12 cellular contexts compared by ENCODE assay signal in the genomic region with DNA sequence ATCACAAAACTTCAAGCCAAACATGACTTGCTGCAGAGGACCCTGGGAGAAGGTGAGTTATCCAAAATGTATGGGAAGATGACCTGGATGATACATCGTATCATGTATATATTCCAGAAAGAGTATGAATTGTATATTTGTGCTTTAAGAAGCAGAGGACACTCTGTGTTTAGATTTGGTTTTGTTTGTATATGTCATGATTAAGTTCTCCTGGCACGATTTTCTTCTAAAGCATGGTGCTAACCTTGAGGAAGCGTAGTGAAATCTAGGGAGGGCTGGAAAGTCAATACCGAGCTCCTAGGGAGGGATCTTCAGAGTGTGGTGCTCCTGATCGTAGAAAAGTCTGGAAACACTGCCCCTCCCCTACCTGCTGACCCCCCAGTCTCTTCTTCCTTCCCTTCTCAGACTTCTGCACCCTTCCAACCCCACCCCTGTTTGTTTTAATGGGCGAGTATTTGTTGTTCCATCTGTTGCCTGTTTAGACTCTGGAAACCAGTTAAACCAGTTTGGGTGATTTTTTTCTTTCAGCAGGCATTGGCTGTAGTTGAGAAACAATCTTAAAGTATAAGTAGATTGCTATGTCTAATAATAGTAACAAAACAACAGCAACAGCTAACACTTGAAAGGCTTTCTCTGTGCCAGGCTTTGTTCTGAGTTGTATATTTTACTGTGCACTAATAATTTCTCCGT.
DNase-seq lines count a peak whose midpoint lies in the region; ATAC-seq and TF ChIP-seq lines count a peak whose summit lies in the region.
"Had no signal": no experiment of that assay in that cellular context is flagged by ENCODE, and none has a peak within 500 bp of the region (broad histone marks: within the 10 kb centered on the region; RNA-seq: fewer than 3 reads in every experiment).

No MANE protein-coding gene starts in this region.

- peaks cover 53% of the 10 kb centered on the region for H3K36me3 Mint-ChIP-seq in nephron (ENCODE audit: low read depth)
- no peaks in the 10 kb centered on the region for H3K36me3 Mint-ChIP-seq in glutamatergic neuron (ENCODE audit: unreplicated experiment)
- H3K36me3 Mint-ChIP-seq: naive thymus-derived CD4-positive, alpha-beta T cell had no signal

- no peaks in the 10 kb centered on the region for H3K27me3 ChIP-seq in foreskin keratinocyte

- TF ChIP-seq CTCF in foreskin keratinocyte (conservative IDR thresholded peaks at IDR 0.05): no peak
- no peak for TF ChIP-seq CTCF in nephron (IDR thresholded peaks at IDR 0.05; ENCODE audit: unreplicated experiment in 3 of 3)
- no peak for TF ChIP-seq CTCF in glutamatergic neuron (IDR thresholded peaks at IDR 0.05; ENCODE audit: partially characterized antibody, unreplicated experiment)

- DNase-seq in DMS153 (lab: John Stamatoyannopoulos, UW) (peak; percentile 83), NCI-H526 (lab: John Stamatoyannopoulos, UW) (peak; percentile 58 to 65), foreskin keratinocyte (peak in 1 of 2 donors; percentile 75), ecto neural progenitor cell (ENCODE audit: low spot score) (no peak), glutamatergic neuron (no peak)
- DNase-seq: activated CD4-positive, CD25-positive, alpha-beta regulatory T cell treated with anti-CD3 and anti-CD28 coated beads, Interleukin-2, amount 50 U/mL, for 72 hours; activated gamma-delta T cell; naive thymus-derived CD4-positive, alpha-beta T cell; stimulated activated CD4-positive, alpha-beta T cell treated with anti-CD3 and anti-CD28 coated beads, Interleukin-12 subunit alpha, Interleukin-12 subunit beta, amount 100 ng/mL, for 4 hours had no signal

- H3K4me3 Mint-ChIP-seq in nephron (peak overlapping the region in 1 of 3 experiments; percentile 13), glutamatergic neuron (ENCODE audit: unreplicated experiment) (no peak overlapping the region)
- H3K4me3 Mint-ChIP-seq: naive thymus-derived CD4-positive, alpha-beta T cell had no signal

- ATAC-seq in foreskin keratinocyte (peak; percentile 85), HG03280 (IDR thresholded peaks at IDR 0.05; ENCODE audit: unreplicated experiment) (no peak), GM19324 (IDR thresholded peaks at IDR 0.05; ENCODE audit: low FRiP score, unreplicated experiment) (no peak)
- ATAC-seq: naive thymus-derived CD4-positive, alpha-beta T cell had no signal

- H3K4me1 ChIP-seq in foreskin keratinocyte: peaks cover 42% of the 10 kb centered on the region

- H3K27me3 Mint-ChIP-seq in nephron (ENCODE audit: low read depth): no peaks in the 10 kb centered on the region
- H3K27me3 Mint-ChIP-seq in glutamatergic neuron (ENCODE audit: unreplicated experiment): peaks cover 2% of the 10 kb centered on the region

- H3K27ac ChIP-seq in foreskin keratinocyte: no peak overlapping the region

- H3K9me3 Mint-ChIP-seq in nephron: no peaks in the 10 kb centered on the region
- H3K9me3 Mint-ChIP-seq in glutamatergic neuron (ENCODE audit: unreplicated experiment): peaks cover 2% of the 10 kb centered on the region

- peaks cover 55% of the 10 kb centered on the region for H3K4me1 Mint-ChIP-seq in nephron
- peaks cover 7% of the 10 kb centered on the region for H3K4me1 Mint-ChIP-seq in glutamatergic neuron (ENCODE audit: low read depth, unreplicated experiment)

- peak overlapping the region; percentile 72 to 94 (median 85) for H3K27ac Mint-ChIP-seq in nephron
- H3K27ac Mint-ChIP-seq in glutamatergic neuron (ENCODE audit: unreplicated experiment): no peak overlapping the region
- H3K27ac Mint-ChIP-seq: naive thymus-derived CD4-positive, alpha-beta T cell had no signal

Comparison
In these comparisons a context has a peak if more than half of its experiments do, and no peak if none do; other contexts are left out.
1. DNase-seq: peak in DMS153 (single experiment) and NCI-H526 (2 of 2); none in ecto neural progenitor cell (single experiment) and glutamatergic neuron (single experiment).